ENCODE assay signal across 1 cellular context in genomic region chr16:68047987-68048386, GRCh38.
TF ChIP-seq lines count a peak whose summit lies in the region.

No MANE protein-coding gene starts in this region.

TF ChIP-seq in HepG2, 621 proteins besides CTCF, POLR2A, EP300 and RAD21:
- 0 out of 2 replicates have a peak, but pooled peaks have one; percentile 20 for TF ChIP-seq MED1 (CRISPR knock-in tag; IDR thresholded peaks at IDR 0.05)
- no peak for TF ChIP-seq SOX13 (IDR thresholded peaks at IDR 0.05)
- peak in 1 of 2 experiments; percentile 29; a peak in 1 of 4 replicates for TF ChIP-seq SOX13 (CRISPR knock-in tag; conservative IDR thresholded peaks at IDR 0.05 in 1 of 2, IDR thresholded peaks at IDR 0.05 in 1 of 2)
- TF ChIP-seq HNRNPLL (IDR thresholded peaks at IDR 0.05; ENCODE audit: low read depth, low read length, poor library complexity, severe bottlenecking) = no peak
